7 cellular contexts compared by ENCODE assay signal in genomic region chr18:45818765-45819164, GRCh38. TPM values are rescaled to one million over a fixed set of nuclear protein-coding genes. Genes with fewer than 3 reads are reported as not detected.
"Had no signal": no experiment of that assay in that cellular context is flagged by ENCODE, and none has a peak within 500 bp of the region (broad histone marks: within the 10 kb centered on the region; RNA-seq: fewer than 3 reads in every experiment).

No MANE protein-coding gene starts in this region.

RNA-seq across cellular contexts. Expression of gene SIGLEC15, which starts 6.7 kb away (rescaled TPM):
- total RNA-seq: activated CD8-positive, alpha-beta T cell treated with anti-CD3 and anti-CD28 coated beads, Interleukin-2, amount 10 ng/mL, durations not matched to agents 7 days and 5 days; activated naive CD8-positive, alpha-beta T cell treated with anti-CD3 and anti-CD28 coated beads, Interleukin-2, amount 10 ng/mL, durations not matched to agents 7 days and 5 days; cardiac septum; OCI-LY7; Right ventricle myocardium superior; T-helper 1 cell treated with Interleukin-12 subunit alpha and Interleukin-12 subunit beta and Interleukin-4 antibody, amounts not matched to agents 30 ng/mL and 1 ng/mL, for 36 hours; WTC11 had no signal
